14 cellular contexts compared by ENCODE assay signal in genomic region chr6:168937061-168937460, GRCh38.
DNase-seq lines count a peak whose midpoint lies in the region; ATAC-seq and TF ChIP-seq lines count a peak whose summit lies in the region.
"Had no signal": no experiment of that assay in that cellular context is flagged by ENCODE, and none has a peak within 500 bp of the region (broad histone marks: within the 10 kb centered on the region; RNA-seq: fewer than 3 reads in every experiment).

No MANE protein-coding gene starts in this region.

- no peak for ATAC-seq in HG02870 (IDR thresholded peaks at IDR 0.05; ENCODE audit: unreplicated experiment)
- ATAC-seq: HepG2 had no signal

- no peak overlapping the region for H3K4me3 ChIP-seq in MG63
- H3K4me3 ChIP-seq in neural progenitor cell, result no peak overlapping the region

- H3F3A ChIP-seq in neural progenitor cell (ENCODE audit: low read depth), result no peaks in the 10 kb centered on the region

- H3K9ac ChIP-seq in neural progenitor cell, result no peak overlapping the region

- peak overlapping the region; percentile 28 for H3K27ac Mint-ChIP-seq in neural progenitor cell
- no peak overlapping the region for H3K27ac Mint-ChIP-seq in glutamatergic neuron (ENCODE audit: unreplicated experiment)
- H3K27ac Mint-ChIP-seq: activated naive CD8-positive, alpha-beta T cell treated with anti-CD3 and anti-CD28 coated beads, Interleukin-2, amount 10 ng/mL, durations not matched to agents 7 days and 5 days had no signal

- no peak overlapping the region for H3K27ac ChIP-seq in neural progenitor cell

- H3K27me3 Mint-ChIP-seq in neural progenitor cell (ENCODE audit: insufficient read depth, low read depth) (peaks cover 5% of the 10 kb centered on the region), glutamatergic neuron (ENCODE audit: unreplicated experiment) (peaks cover 2% of the 10 kb centered on the region)

- DNase-seq in COLO829 (ENCODE audit: low spot score), result peak; percentile 18
- peak; percentile 79 for DNase-seq in MG63
- peak; percentile 66 for DNase-seq in dedifferentiated amniotic fluid mesenchymal stem cell (ENCODE audit: extremely low spot score)
- no peak for DNase-seq in neural progenitor cell (ENCODE audit: low spot score)
- no peak for DNase-seq in SIG-M5 treated with dmso at 0.1 percent for 504 hours (lab: John Stamatoyannopoulos, UW; ENCODE audit: unreplicated experiment)
- no peak for DNase-seq in glutamatergic neuron
- no peak for DNase-seq in GOT3 (lab: John Stamatoyannopoulos, UW)
- DNase-seq: activated CD4-positive, CD25-positive, alpha-beta regulatory T cell treated with anti-CD3 and anti-CD28 coated beads, Interleukin-2, amount 50 U/mL, for 72 hours; activated naive CD8-positive, alpha-beta T cell treated with anti-CD3 and anti-CD28 coated beads, Interleukin-2, amount 10 ng/mL, durations not matched to agents 7 days and 5 days; activated T-cell treated with anti-CD3 and anti-CD28 coated beads for 4 hours; mesenchymal stem cell; NCI-H1105 treated with DMSO at 0.1 percent for 48 hours had no signal

- no peaks in the 10 kb centered on the region for H3K4me1 ChIP-seq in neural progenitor cell

- no peak overlapping the region for H2AFZ ChIP-seq in neural progenitor cell (replicated peaks)

- H3K36me3 Mint-ChIP-seq in neural progenitor cell (no peaks in the 10 kb centered on the region), glutamatergic neuron (ENCODE audit: unreplicated experiment) (no peaks in the 10 kb centered on the region)
- H3K36me3 Mint-ChIP-seq: activated naive CD8-positive, alpha-beta T cell treated with anti-CD3 and anti-CD28 coated beads, Interleukin-2, amount 10 ng/mL, durations not matched to agents 7 days and 5 days had no signal

- H3K9me3 Mint-ChIP-seq in neural progenitor cell, result peaks cover 13% of the 10 kb centered on the region
- H3K9me3 Mint-ChIP-seq in glutamatergic neuron (ENCODE audit: unreplicated experiment), result no peaks in the 10 kb centered on the region
- H3K9me3 Mint-ChIP-seq: activated naive CD8-positive, alpha-beta T cell treated with anti-CD3 and anti-CD28 coated beads, Interleukin-2, amount 10 ng/mL, durations not matched to agents 7 days and 5 days had no signal

- H3K4me3 Mint-ChIP-seq in neural progenitor cell, result no peak overlapping the region
- H3K4me3 Mint-ChIP-seq in glutamatergic neuron (ENCODE audit: unreplicated experiment), result no peak overlapping the region
- H3K4me3 Mint-ChIP-seq: activated naive CD8-positive, alpha-beta T cell treated with anti-CD3 and anti-CD28 coated beads, Interleukin-2, amount 10 ng/mL, durations not matched to agents 7 days and 5 days had no signal

- H4K20me1 ChIP-seq in neural progenitor cell (ENCODE audit: low read depth), result no peaks in the 10 kb centered on the region

- H3K9me3 ChIP-seq in MG63 (peaks cover 3% of the 10 kb centered on the region; the same call in 1 of the 2 replicates), neural progenitor cell (ENCODE audit: low read depth) (peaks cover 8% of the 10 kb centered on the region)

- H3K27me3 ChIP-seq in MG63 (no peaks in the 10 kb centered on the region), neural progenitor cell (no peaks in the 10 kb centered on the region)

- TF ChIP-seq CTCF in neural progenitor cell (IDR thresholded peaks at IDR 0.05) (no peak), glutamatergic neuron (IDR thresholded peaks at IDR 0.05; ENCODE audit: partially characterized antibody, unreplicated experiment) (no peak)

- peaks cover 10% of the 10 kb centered on the region for H3K4me1 Mint-ChIP-seq in neural progenitor cell
- no peaks in the 10 kb centered on the region for H3K4me1 Mint-ChIP-seq in glutamatergic neuron (ENCODE audit: low read depth, unreplicated experiment)

- H3K79me2 ChIP-seq in neural progenitor cell (ENCODE audit: low read depth), result no peaks in the 10 kb centered on the region

- H3K36me3 ChIP-seq in MG63 (no peaks in the 10 kb centered on the region), neural progenitor cell (no peaks in the 10 kb centered on the region)

- no peak overlapping the region for H3K4me2 ChIP-seq in neural progenitor cell

Comparison
In these comparisons a context has a peak if more than half of its experiments do, and no peak if none do; other contexts are left out.
1. DNase-seq: peak in COLO829 (single experiment), MG63 (single experiment) and dedifferentiated amniotic fluid mesenchymal stem cell (single experiment); none in neural progenitor cell (single experiment), SIG-M5 treated with dmso at 0.1 percent for 504 hours (single experiment), glutamatergic neuron (single experiment) and GOT3 (single experiment).